Comparison of ENCODE assay signal across 9 cellular contexts in genomic region chr17:80992948-80993624, GRCh38. TPM values are rescaled to one million over a fixed set of nuclear protein-coding genes. Genes with fewer than 3 reads are reported as not detected.
DNase-seq lines count a peak whose midpoint lies in the region; ATAC-seq, FAIRE-seq and TF ChIP-seq lines count a peak whose summit lies in the region.
"Had no signal": no experiment of that assay in that cellular context is flagged by ENCODE, and none has a peak within 500 bp of the region (broad histone marks: within the 10 kb centered on the region; RNA-seq: fewer than 3 reads in every experiment).

No MANE protein-coding gene starts in this region.

- H3K27ac ChIP-seq in endothelial cell of umbilical vein (ENCODE audit: insufficient read depth, low read depth, low read length), result no peak overlapping the region
- H3K27ac ChIP-seq in parathyroid adenoma, result no peak overlapping the region

- H3K9me1 ChIP-seq in endothelial cell of umbilical vein (replicated peaks; ENCODE audit: control insufficient read depth, extremely low read depth, insufficient read depth, low read length), result no peaks in the 10 kb centered on the region

- BruUV-seq in endothelial cell of umbilical vein (replicated peaks; lab: Mats Ljungman, UMichigan), result TSS peak; percentile 51

- H3K4me1 ChIP-seq in NT2/D1 (ENCODE audit: insufficient read depth, insufficient read length), result peaks cover 10% of the 10 kb centered on the region
- peaks cover 9% of the 10 kb centered on the region for H3K4me1 ChIP-seq in endothelial cell of umbilical vein (ENCODE audit: control insufficient read depth, extremely low read depth, insufficient read depth, low read length)
- H3K4me1 ChIP-seq in parathyroid adenoma, result peaks cover 11% of the 10 kb centered on the region

- peaks cover 14% of the 10 kb centered on the region for H3K79me2 ChIP-seq in endothelial cell of umbilical vein (ENCODE audit: control insufficient read depth, insufficient read depth, low read length)
- H3K79me2 ChIP-seq in parathyroid adenoma, result no peaks in the 10 kb centered on the region

- H4K20me1 ChIP-seq in endothelial cell of umbilical vein (replicated peaks; ENCODE audit: control insufficient read depth, extremely low read depth, insufficient read depth, low read length), result no peaks in the 10 kb centered on the region

- POLR2A ChIA-PET in endothelial cell of umbilical vein (lab: Charles Lee), result no interaction called here

- CTCF ChIA-PET in endothelial cell of umbilical vein (lab: Charles Lee), result no interaction called here

- dilution Hi-C loops in endothelial cell of umbilical vein (cut with MboI; ENCODE audit: extremely low pct_ligation_motif_present, low sequenced_read_pairs), result no loop called here

- no peak for FAIRE-seq in endothelial cell of umbilical vein (lab: Jason Lieb, UNC)
- FAIRE-seq: H54 had no signal

- no peak for ATAC-seq in GM21825 (IDR thresholded peaks at IDR 0.05; ENCODE audit: unreplicated experiment)

- DNase-seq in Daoy (ENCODE audit: low read depth) (peak; percentile 35), NT2/D1 (ENCODE audit: low read depth, low spot score) (no peak), endothelial cell of umbilical vein (ENCODE audit: low read depth, low spot score) (no peak), NCI-H2196 (lab: John Stamatoyannopoulos, UW; ENCODE audit: unreplicated experiment) (no peak), NCI-H524 (lab: John Stamatoyannopoulos, UW) (no peak)
- no peak for DNase-seq in stimulated activated CD8-positive, alpha-beta memory T cell treated with anti-CD3 and anti-CD28 coated beads, Interleukin-4, amount 100 ng/mL, for 48 hours

- H2AFZ ChIP-seq in endothelial cell of umbilical vein (ENCODE audit: low read depth, low read length), result no peak overlapping the region
- H2AFZ ChIP-seq in parathyroid adenoma, result no peak overlapping the region

- H3K9me3 ChIP-seq in NT2/D1 (ENCODE audit: insufficient read depth, low read length), result no peaks in the 10 kb centered on the region; the same call in 1 of the 2 replicates
- H3K9me3 ChIP-seq in endothelial cell of umbilical vein (replicated peaks; ENCODE audit: control insufficient read depth, insufficient read depth, low read length), result no peaks in the 10 kb centered on the region
- H3K9me3 ChIP-seq in parathyroid adenoma (ENCODE audit: control insufficient read depth, low read length), result no peaks in the 10 kb centered on the region

- intact Hi-C loops in endothelial cell of umbilical vein (cut with micrococcal nuclease), result no loop called here

- H3K9ac ChIP-seq in NT2/D1 (ENCODE audit: insufficient read length, low read depth), result peak overlapping the region; percentile 82
- peak overlapping the region; percentile 77 for H3K9ac ChIP-seq in endothelial cell of umbilical vein (replicated peaks; ENCODE audit: extremely low read depth, insufficient read depth, low read length)
- no peak overlapping the region for H3K9ac ChIP-seq in parathyroid adenoma

- H3K4me3 ChIP-seq in NT2/D1 (ENCODE audit: insufficient read length, low read depth), result peak overlapping the region; percentile 76
- peak overlapping the region; percentile 73 to 79 (median 74) for H3K4me3 ChIP-seq in endothelial cell of umbilical vein (replicated peaks in 1 of 3; ENCODE audit: insufficient read depth in 1 of 3, low read depth in 1 of 3, low read length in 3 of 3)
- H3K4me3 ChIP-seq in parathyroid adenoma (ENCODE audit: low read depth, low read length), result peak overlapping the region; percentile 63

- H3K27me3 ChIP-seq in NT2/D1 (ENCODE audit: insufficient read depth, insufficient read length) (peaks cover 37% of the 10 kb centered on the region), endothelial cell of umbilical vein (ENCODE audit: control insufficient read depth in 2 of 2, insufficient read depth in 2 of 2, low read length in 2 of 2) (no peaks in the 10 kb centered on the region), parathyroid adenoma (ENCODE audit: control insufficient read depth, insufficient read depth, low read length) (no peaks in the 10 kb centered on the region)

- no peak for TF ChIP-seq POLR2A in endothelial cell of umbilical vein (IDR thresholded peaks at IDR 0.05; ENCODE audit: low read depth, low read length)

- H3K36me3 ChIP-seq in NT2/D1 (ENCODE audit: insufficient read depth, insufficient read length, low read length) (peaks cover 35% of the 10 kb centered on the region), endothelial cell of umbilical vein (ENCODE audit: control insufficient read depth in 2 of 2, extremely low read depth in 1 of 2, insufficient read depth in 2 of 2, low read length in 2 of 2) (peaks cover 3 to 25% of the 10 kb centered on the region in 2 experiments), parathyroid adenoma (ENCODE audit: control insufficient read depth, insufficient read depth, low read length) (no peaks in the 10 kb centered on the region)

- no peak for TF ChIP-seq CTCF in endothelial cell of umbilical vein (IDR thresholded peaks at IDR 0.05; ENCODE audit: extremely low read depth in 1 of 2, insufficient read depth in 1 of 2, low read depth in 1 of 2, low read length in 2 of 2)
- no peak for TF ChIP-seq CTCF in parathyroid adenoma (IDR thresholded peaks at IDR 0.05)

- peak overlapping the region; percentile 92 for H3K4me2 ChIP-seq in endothelial cell of umbilical vein (ENCODE audit: insufficient read depth, low read length)
- peak overlapping the region; percentile 95 for H3K4me2 ChIP-seq in parathyroid adenoma (ENCODE audit: low read length)

TF ChIP-seq in endothelial cell of umbilical vein, 7 proteins besides CTCF, POLR2A, EP300 and RAD21:
- no peak for TF ChIP-seq JUN (IDR thresholded peaks at IDR 0.05; ENCODE audit: borderline replicate concordance, insufficient read depth, insufficient read length, low read depth)
- no peak for TF ChIP-seq FOS (IDR thresholded peaks at IDR 0.05; ENCODE audit: borderline replicate concordance, insufficient read depth, low read length)
- no peak for TF ChIP-seq EZH2 (IDR thresholded peaks at IDR 0.05; ENCODE audit: borderline replicate concordance, low read depth, low read length, severe bottlenecking)
- no peak for TF ChIP-seq POLR2AphosphoS5 (IDR thresholded peaks at IDR 0.05; ENCODE audit: insufficient read depth, low read depth, low read length)
- TF ChIP-seq MAX (IDR thresholded peaks at IDR 0.05; ENCODE audit: insufficient read depth, insufficient read length), result no peak
- TF ChIP-seq MYC (IDR thresholded peaks at IDR 0.05; ENCODE audit: low read depth, low read length), result no peak
- TF ChIP-seq GATA2 (IDR thresholded peaks at IDR 0.05; ENCODE audit: insufficient read depth, insufficient read length, low read depth, low read length), result no peak

RNA-seq across cellular contexts. Expression of gene CHMP6, which starts 1.4 kb away (rescaled TPM):
- total RNA-seq in Daoy (2014; rRNA removed; shearing (Covaris generic)), result 17.7 and 30.9 TPM in 2 replicates
- 42.5 and 42.6 TPM in 2 replicates for total RNA-seq in endothelial cell of umbilical vein
- 48.5 and 59.9 TPM in 2 replicates for polyA plus RNA-seq in endothelial cell of umbilical vein
- 37.2 and 48.7 TPM in 2 replicates for polyA plus RNA-seq in endothelial cell of umbilical vein (2011; cell fraction: cytosol; rRNA removed)
- polyA plus RNA-seq in endothelial cell of umbilical vein (2011; cell fraction: nucleus; rRNA removed), result 23.2 and 28.2 TPM in 2 replicates
- polyA plus RNA-seq in endothelial cell of umbilical vein (2012), result 22.5 and 29.6 TPM in 2 replicates
- 16.2 and 19.0 TPM in 2 replicates for polyA minus RNA-seq in endothelial cell of umbilical vein
- polyA minus RNA-seq in endothelial cell of umbilical vein (2011; cell fraction: cytosol; rRNA and poly(A)+ RNA removed), result 9.1 TPM
- 10.2 and 18.3 TPM in 2 replicates for polyA minus RNA-seq in endothelial cell of umbilical vein (2011; cell fraction: nucleus; rRNA and poly(A)+ RNA removed)

RNA-seq across cellular contexts. Expression of gene BAIAP2, which starts 41.9 kb away (rescaled TPM):
- total RNA-seq in Daoy (2014; rRNA removed; shearing (Covaris generic)), result 62.0 and 65.6 TPM in 2 replicates
- 18.6 and 21.4 TPM in 2 replicates for total RNA-seq in endothelial cell of umbilical vein
- 12.3 and 14.7 TPM in 2 replicates for polyA plus RNA-seq in endothelial cell of umbilical vein
- 7.7 and 7.9 TPM in 2 replicates for polyA plus RNA-seq in endothelial cell of umbilical vein (2011; cell fraction: cytosol; rRNA removed)
- polyA plus RNA-seq in endothelial cell of umbilical vein (2011; cell fraction: nucleus; rRNA removed), result 18.9 and 23.2 TPM in 2 replicates
- 10.9 and 15.7 TPM in 2 replicates for polyA plus RNA-seq in endothelial cell of umbilical vein (2012)
- polyA minus RNA-seq in endothelial cell of umbilical vein, result 7.4 and 11.4 TPM in 2 replicates
- 27.1 TPM for polyA minus RNA-seq in endothelial cell of umbilical vein (2011; cell fraction: cytosol; rRNA and poly(A)+ RNA removed)
- 7.9 and 15.4 TPM in 2 replicates for polyA minus RNA-seq in endothelial cell of umbilical vein (2011; cell fraction: nucleus; rRNA and poly(A)+ RNA removed)
